ENCODE assay signal across 23 cellular contexts in genomic region chr10:6242089-6242488, GRCh38. TPM values are rescaled to one million over a fixed set of nuclear protein-coding genes. Genes with fewer than 3 reads are reported as not detected.
DNase-seq lines count a peak whose midpoint lies in the region; ATAC-seq and TF ChIP-seq lines count a peak whose summit lies in the region.
"Had no signal": no experiment of that assay in that cellular context is flagged by ENCODE, and none has a peak within 500 bp of the region (broad histone marks: within the 10 kb centered on the region; RNA-seq: fewer than 3 reads in every experiment).

No MANE protein-coding gene starts in this region.

- no peaks in the 10 kb centered on the region for H3K27me3 Mint-ChIP-seq in activated T-cell treated with anti-CD3 and anti-CD28 coated beads, Interleukin-2, amount 50 U/mL, for 72 hours (ENCODE audit: low read depth)
- no peaks in the 10 kb centered on the region for H3K27me3 Mint-ChIP-seq in activated T-cell treated with anti-CD3 and anti-CD28 coated beads, Interleukin-2, amount 50 U/mL, for 24 hours
- H3K27me3 Mint-ChIP-seq in endodermal cell (ENCODE audit: insufficient read depth) (no peaks in the 10 kb centered on the region), nephron progenitor cell (ENCODE audit: low read depth, poor library complexity) (no peaks in the 10 kb centered on the region)
- H3K27me3 Mint-ChIP-seq: CD4-positive, alpha-beta memory T cell had no signal

- H3K4me3 ChIP-seq in endodermal cell (ENCODE audit: low read length), result no peak overlapping the region
- H3K4me3 ChIP-seq: SJSA1 had no signal

- peaks cover 2 to 16% of the 10 kb centered on the region in 2 donors for H3K36me3 Mint-ChIP-seq in activated T-cell treated with anti-CD3 and anti-CD28 coated beads, Interleukin-2, amount 50 U/mL, for 72 hours (ENCODE audit: insufficient read depth in 2 of 2)
- peaks cover 39% of the 10 kb centered on the region for H3K36me3 Mint-ChIP-seq in activated T-cell treated with anti-CD3 and anti-CD28 coated beads, Interleukin-2, amount 50 U/mL, for 24 hours (ENCODE audit: low read depth)
- H3K36me3 Mint-ChIP-seq in endodermal cell (ENCODE audit: low read depth) (peaks cover 17% of the 10 kb centered on the region), nephron progenitor cell (ENCODE audit: low read depth) (peaks cover 22% of the 10 kb centered on the region)

- 74 to 76% methylated on average over 6 of the region's 6 CpGs for WGBS in endodermal cell (ENCODE audit: insufficient coverage in 1 of 2, insufficient read length in 1 of 2), 2 experiments

- no peak for TF ChIP-seq CTCF in endodermal cell (conservative IDR thresholded peaks at IDR 0.05)
- TF ChIP-seq CTCF in nephron progenitor cell (IDR thresholded peaks at IDR 0.05), result no peak
- TF ChIP-seq CTCF in GM20000 (IDR thresholded peaks at IDR 0.05; ENCODE audit: extremely low read depth, missing control alignments), result no peak

- no peak overlapping the region for H3K27ac ChIP-seq in endodermal cell (ENCODE audit: low read depth, low read length)
- H3K27ac ChIP-seq: HL-60, SJSA1 had no signal

- no peaks in the 10 kb centered on the region for H3K36me3 ChIP-seq in endodermal cell (ENCODE audit: control insufficient read depth, insufficient read depth, low read length)
- H3K36me3 ChIP-seq: SJSA1 had no signal

- no peak overlapping the region for H3K9ac ChIP-seq in endodermal cell (ENCODE audit: extremely low read depth, low read length, poor library complexity, severe bottlenecking)

- H3K27me3 ChIP-seq in endodermal cell (ENCODE audit: control insufficient read depth, insufficient read depth, low read length, poor library complexity, severe bottlenecking), result no peaks in the 10 kb centered on the region
- H3K27me3 ChIP-seq: SJSA1 had no signal

- peak overlapping the region; percentile 64 for H3K27ac Mint-ChIP-seq in activated T-cell treated with anti-CD3 and anti-CD28 coated beads, Interleukin-2, amount 50 U/mL, for 72 hours
- no peak overlapping the region for H3K27ac Mint-ChIP-seq in activated T-cell treated with anti-CD3 and anti-CD28 coated beads, Interleukin-2, amount 50 U/mL, for 24 hours
- no peak overlapping the region for H3K27ac Mint-ChIP-seq in endodermal cell
- H3K27ac Mint-ChIP-seq in nephron progenitor cell, result peak overlapping the region; percentile 79

- H3K4me1 Mint-ChIP-seq in activated T-cell treated with anti-CD3 and anti-CD28 coated beads, Interleukin-2, amount 50 U/mL, for 72 hours (ENCODE audit: low read depth), result peaks cover 16% of the 10 kb centered on the region
- peaks cover 24% of the 10 kb centered on the region for H3K4me1 Mint-ChIP-seq in activated T-cell treated with anti-CD3 and anti-CD28 coated beads, Interleukin-2, amount 50 U/mL, for 24 hours (ENCODE audit: low read depth)
- H3K4me1 Mint-ChIP-seq in endodermal cell (peaks cover 7% of the 10 kb centered on the region), nephron progenitor cell (peaks cover 9% of the 10 kb centered on the region)

- H3K9me3 ChIP-seq in endodermal cell (ENCODE audit: control insufficient read depth, low read length), result peaks cover 4% of the 10 kb centered on the region
- H3K9me3 ChIP-seq: SJSA1 had no signal

- DNase-seq in activated T-cell treated with anti-CD3 and anti-CD28 coated beads, Interleukin-2, amount 50 U/mL, for 72 hours, result no peak
- DNase-seq in activated T-cell treated with anti-CD3 and anti-CD28 coated beads, Interleukin-2, amount 50 U/mL, for 24 hours, result no peak
- peak; percentile 17 for DNase-seq in endodermal cell
- DNase-seq in nephron progenitor cell, result no peak
- DNase-seq in GM20000 (ENCODE audit: low spot score), result no peak
- DNase-seq: AML-193; C1 segment of cervical spinal cord; CD4-positive, alpha-beta memory T cell; COR-L47; DMS53; NCI-H1092; NCI-H1417 treated with DMSO at 0.1 percent for 48 hours; NCI-H1694 treated with DMSO at 0.1 percent for 48 hours; NCI-H2081; NCI-H2227 treated with DMSO at 0.1 percent for 48 hours; NCI-H526 treated with DMSO at 0.1 percent for 48 hours; Right ventricle myocardium superior; RPMI8226 had no signal

- no peak for ATAC-seq in activated T-cell treated with anti-CD3 and anti-CD28 coated beads, Interleukin-2, amount 50 U/mL, for 72 hours (replicated peaks in 1 of 2)
- ATAC-seq in GM18498 (IDR thresholded peaks at IDR 0.05; ENCODE audit: unreplicated experiment) (no peak), GM21723 (IDR thresholded peaks at IDR 0.05; ENCODE audit: unreplicated experiment) (no peak)
- ATAC-seq: HCT116 had no signal

- no peaks in the 10 kb centered on the region for H3K4me1 ChIP-seq in endodermal cell (ENCODE audit: control insufficient read depth, insufficient read depth, low read length)

- peaks cover 0 to 4% of the 10 kb centered on the region in 2 donors for H3K9me3 Mint-ChIP-seq in activated T-cell treated with anti-CD3 and anti-CD28 coated beads, Interleukin-2, amount 50 U/mL, for 72 hours
- no peaks in the 10 kb centered on the region for H3K9me3 Mint-ChIP-seq in activated T-cell treated with anti-CD3 and anti-CD28 coated beads, Interleukin-2, amount 50 U/mL, for 24 hours
- H3K9me3 Mint-ChIP-seq in endodermal cell (peaks cover 7% of the 10 kb centered on the region), nephron progenitor cell (peaks cover 4% of the 10 kb centered on the region)
- H3K9me3 Mint-ChIP-seq: CD4-positive, alpha-beta memory T cell had no signal

- H3K4me3 Mint-ChIP-seq in activated T-cell treated with anti-CD3 and anti-CD28 coated beads, Interleukin-2, amount 50 U/mL, for 72 hours, result no peak overlapping the region
- H3K4me3 Mint-ChIP-seq in activated T-cell treated with anti-CD3 and anti-CD28 coated beads, Interleukin-2, amount 50 U/mL, for 24 hours, result no peak overlapping the region
- no peak overlapping the region for H3K4me3 Mint-ChIP-seq in endodermal cell
- H3K4me3 Mint-ChIP-seq in nephron progenitor cell, result no peak overlapping the region
- H3K4me3 Mint-ChIP-seq: CD4-positive, alpha-beta memory T cell had no signal

RNA-seq across cellular contexts. Expression of gene PFKFB3, which starts 39.4 kb away (rescaled TPM):
- total RNA-seq in activated T-cell treated with anti-CD3 and anti-CD28 coated beads, Interleukin-2, amount 50 U/mL, for 72 hours, result 100 to 1,000 TPM; 120 to 153 TPM
- 10 to 100 TPM; 31.2 to 34.5 TPM for total RNA-seq in endodermal cell
- 32.6 TPM for polyA plus RNA-seq in endodermal cell (2013, experiment 1 of 2)
- 31.8 TPM for polyA plus RNA-seq in endodermal cell (2013, experiment 2 of 2)

Comparison
In these comparisons a context has a peak if more than half of its experiments do, and no peak if none do; other contexts are left out.
1. H3K27ac Mint-ChIP-seq: peak in activated T-cell treated with anti-CD3 and anti-CD28 coated beads, Interleukin-2, amount 50 U/mL, for 72 hours (single experiment) and nephron progenitor cell (single experiment); none in activated T-cell treated with anti-CD3 and anti-CD28 coated beads, Interleukin-2, amount 50 U/mL, for 24 hours (single experiment) and endodermal cell (single experiment).